ENCODE assay signal across 22 cellular contexts in the genomic region with DNA sequence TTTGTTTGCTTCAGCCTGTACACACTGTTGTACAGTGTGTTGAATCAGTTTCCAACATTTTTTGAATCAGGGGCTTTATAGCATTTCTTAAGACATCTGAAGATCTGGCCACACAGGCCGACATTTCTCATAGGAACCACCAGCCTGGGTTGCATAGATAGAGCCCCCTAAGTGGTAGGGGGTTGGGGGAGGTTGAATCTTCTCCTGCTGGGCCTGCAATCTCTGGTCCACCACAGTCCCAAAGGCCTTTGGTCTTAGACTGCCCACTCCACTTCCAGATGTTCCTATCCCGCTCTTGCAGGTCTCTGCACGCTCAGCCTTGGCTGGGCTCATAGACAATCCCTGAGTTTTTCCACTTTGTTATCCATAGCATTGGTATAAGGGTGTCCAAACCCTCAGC.
DNase-seq lines count a peak whose midpoint lies in the region; ATAC-seq and TF ChIP-seq lines count a peak whose summit lies in the region.
"Had no signal": no experiment of that assay in that cellular context is flagged by ENCODE, and none has a peak within 500 bp of the region (broad histone marks: within the 10 kb centered on the region; RNA-seq: fewer than 3 reads in every experiment).

No MANE protein-coding gene starts in this region.

- intact Hi-C loops in ascending aorta (cut with DNase I) = loop anchor here (10.0 kb wide), 1 partner anchor 1157 kb away; no protein-coding TSS in a partner anchor
- intact Hi-C loops in esophagus muscularis mucosa (cut with DNase I) = no loop called here
- intact Hi-C loops in thyroid gland (cut with DNase I) = no loop called here
- intact Hi-C loops in head of caudate nucleus (cut with DNase I) = no loop called here

- 98% methylated on average over 3 of the region's 3 CpGs for WGBS in esophagus muscularis mucosa
- WGBS in thyroid gland, 2 donors = 100% methylated on average over 3 of the region's 3 CpGs

- no peak for TF ChIP-seq EP300 in esophagus muscularis mucosa (IDR thresholded peaks at IDR 0.05)

- H3K27me3 ChIP-seq in ascending aorta (no peaks in the 10 kb centered on the region), esophagus muscularis mucosa (no peaks in the 10 kb centered on the region), thyroid gland (no peaks in the 10 kb centered on the region)
- H3K27me3 ChIP-seq: BE2C; BLaER1 treated with 17β-estradiol and CSF1 and Interleukin-3, amounts not matched to agents 10 nM and 100 nM had no signal

- no peak for ATAC-seq in HG03571 (IDR thresholded peaks at IDR 0.05; ENCODE audit: unreplicated experiment)
- ATAC-seq: GM12878, GM23338, HCT116 had no signal

- TF ChIP-seq POLR2A in esophagus muscularis mucosa (IDR thresholded peaks at IDR 0.05; ENCODE audit: low read depth) (no peak), thyroid gland (IDR thresholded peaks at IDR 0.05) (no peak)

- peaks cover 23 to 39% of the 10 kb centered on the region in 2 donors for H3K4me1 ChIP-seq in ascending aorta
- H3K4me1 ChIP-seq in esophagus muscularis mucosa = peaks cover 13 to 34% (median 30%) of the 10 kb centered on the region in 4 donors
- H3K4me1 ChIP-seq in thyroid gland = peaks cover 30 to 42% of the 10 kb centered on the region in 2 donors
- H3K4me1 ChIP-seq: A549, BE2C had no signal

- H3K4me3 ChIP-seq in ascending aorta (no peak overlapping the region), esophagus muscularis mucosa (no peak overlapping the region), thyroid gland (replicated peaks in 1 of 3) (no peak overlapping the region)
- H3K4me3 ChIP-seq: A549; BLaER1 treated with 17β-estradiol and CSF1 and Interleukin-3, amounts not matched to agents 10 nM and 100 nM; GM12878; GM23338 had no signal

- H3K36me3 ChIP-seq in ascending aorta (no peaks in the 10 kb centered on the region), esophagus muscularis mucosa (no peaks in the 10 kb centered on the region), thyroid gland (no peaks in the 10 kb centered on the region)
- H3K36me3 ChIP-seq: BE2C had no signal

- TF ChIP-seq CTCF in ascending aorta (IDR thresholded peaks at IDR 0.05) (no peak), esophagus muscularis mucosa (IDR thresholded peaks at IDR 0.05) (no peak), thyroid gland (IDR thresholded peaks at IDR 0.05) (no peak)

- H3K9me3 ChIP-seq in ascending aorta (peaks cover 15 to 26% of the 10 kb centered on the region in 2 donors), esophagus muscularis mucosa (peaks cover 5 to 26% (median 14%) of the 10 kb centered on the region in 4 donors), thyroid gland (no peaks in the 10 kb centered on the region)
- H3K9me3 ChIP-seq: BE2C had no signal

- H3K27ac ChIP-seq in ascending aorta (peak overlapping the region; percentile 76 to 77), esophagus muscularis mucosa (replicated peaks in 1 of 4) (no peak overlapping the region), thyroid gland (peak overlapping the region; percentile 61 to 97 (median 88))
- H3K27ac ChIP-seq: A549; BLaER1 treated with 17β-estradiol and CSF1 and Interleukin-3, amounts not matched to agents 10 nM and 100 nM had no signal

- DNase-seq in ascending aorta (ENCODE audit: low spot score in 2 of 2) = no peak
- peak; percentile 90 for DNase-seq in esophagus muscularis mucosa (ENCODE audit: extremely low spot score)
- no peak for DNase-seq in thyroid gland
- no peak for DNase-seq in stimulated activated CD4-positive, alpha-beta T cell treated with anti-CD3 and anti-CD28 coated beads, Interleukin-12 subunit alpha, Interleukin-12 subunit beta, amount 100 ng/mL, for 4 hours
- DNase-seq in head of caudate nucleus = no peak
- DNase-seq: 8988T; ACHN; AML-193; BE2C; CD4-positive, alpha-beta T cell; CD8-positive, alpha-beta memory T cell; DMS 273 treated with DMSO at 0.1 percent for 48 hours; DMS79; EL; GDM1; H9 had no signal

Comparison
In these comparisons a context has a peak if more than half of its experiments do, and no peak if none do; other contexts are left out.
1. H3K27ac ChIP-seq: peak in ascending aorta (2 of 2) and thyroid gland (3 of 3); none in esophagus muscularis mucosa (0 of 4).